In the genomic region with DNA sequence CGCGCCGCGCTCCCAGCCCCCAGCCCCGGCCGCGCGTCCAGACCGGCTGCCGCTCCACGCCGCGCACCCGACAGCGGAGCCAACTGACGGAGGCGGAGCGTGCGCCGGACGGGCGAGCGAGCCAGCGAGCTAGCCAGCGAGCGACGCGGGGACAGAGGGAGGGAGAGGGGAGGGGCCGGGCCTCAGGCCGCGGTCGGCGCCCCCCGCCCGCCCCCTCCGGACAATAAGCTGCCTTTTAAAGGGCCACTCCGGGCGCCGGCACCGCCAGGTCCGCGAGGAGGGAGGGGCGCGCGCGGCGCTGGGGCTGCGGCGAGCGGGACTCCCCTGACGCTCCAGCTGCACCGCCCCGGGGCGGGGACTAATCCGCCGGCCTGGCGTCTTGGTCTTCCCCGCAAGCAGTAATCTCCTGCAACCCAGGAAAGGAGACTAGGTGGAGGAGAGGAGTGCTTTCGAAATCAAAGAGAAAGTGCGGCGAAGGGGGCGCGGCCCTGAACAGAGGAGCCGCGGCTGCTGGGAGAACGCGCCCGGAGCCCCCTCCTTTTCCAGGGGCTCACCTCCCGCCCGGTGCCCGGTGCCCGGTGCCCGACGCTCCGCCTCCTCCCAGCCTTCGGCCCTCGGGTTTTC, we compare ENCODE assay signal across 8 cellular contexts. TPM values are rescaled to one million over a fixed set of nuclear protein-coding genes. Genes with fewer than 3 reads are reported as not detected.
DNase-seq lines count a peak whose midpoint lies in the region; ATAC-seq, FAIRE-seq and TF ChIP-seq lines count a peak whose summit lies in the region.

A gene with protein sequence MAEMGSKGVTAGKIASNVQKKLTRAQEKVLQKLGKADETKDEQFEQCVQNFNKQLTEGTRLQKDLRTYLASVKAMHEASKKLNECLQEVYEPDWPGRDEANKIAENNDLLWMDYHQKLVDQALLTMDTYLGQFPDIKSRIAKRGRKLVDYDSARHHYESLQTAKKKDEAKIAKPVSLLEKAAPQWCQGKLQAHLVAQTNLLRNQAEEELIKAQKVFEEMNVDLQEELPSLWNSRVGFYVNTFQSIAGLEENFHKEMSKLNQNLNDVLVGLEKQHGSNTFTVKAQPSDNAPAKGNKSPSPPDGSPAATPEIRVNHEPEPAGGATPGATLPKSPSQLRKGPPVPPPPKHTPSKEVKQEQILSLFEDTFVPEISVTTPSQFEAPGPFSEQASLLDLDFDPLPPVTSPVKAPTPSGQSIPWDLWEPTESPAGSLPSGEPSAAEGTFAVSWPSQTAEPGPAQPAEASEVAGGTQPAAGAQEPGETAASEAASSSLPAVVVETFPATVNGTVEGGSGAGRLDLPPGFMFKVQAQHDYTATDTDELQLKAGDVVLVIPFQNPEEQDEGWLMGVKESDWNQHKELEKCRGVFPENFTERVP (minus strand): TSS at position 157 of the 624 bp plus-strand sequence. CDS start 211 bp downstream, outside the sequence.

- WGBS in heart right ventricle, 2 donors = 0 to 1% methylated on average over 65 to 76 of the region's 77 CpGs

- H3K4me3 Mint-ChIP-seq in T-cell (peak within 1 kb of the TSS; percentile 83 to 93 (median 89)), type B pancreatic cell (peak within 1 kb of the TSS; percentile 87)

- peaks cover 5 to 13% (median 6%) of the 10 kb centered on the region in 3 donors for H3K4me1 Mint-ChIP-seq in T-cell
- H3K4me1 Mint-ChIP-seq in type B pancreatic cell (ENCODE audit: unreplicated experiment) = peaks cover 23% of the 10 kb centered on the region

- DNase-seq in G401 (ENCODE audit: low spot score) (peak; percentile 80), H54 (ENCODE audit: insufficient read length, low spot score) (peak; percentile 93), LoVo (ENCODE audit: low spot score) (peak; percentile 86), T-cell (peak; percentile 23 to 74 (median 57)), amniotic epithelial cell (ENCODE audit: low read depth) (peak; percentile 89), heart right ventricle (peak; percentile 86 to 90), posterior cingulate gyrus (peak; percentile 85 to 99 (median 92)), type B pancreatic cell (ENCODE audit: extremely low spot score, unreplicated experiment) (peak; percentile 88)

- TF ChIP-seq CTCF in heart right ventricle (IDR thresholded peaks at IDR 0.05) = no peak
- TF ChIP-seq CTCF in type B pancreatic cell (conservative IDR thresholded peaks at IDR 0.05) = no peak

- H3K4me1 ChIP-seq in heart right ventricle = peaks cover 0 to 41% (median 15%) of the 10 kb centered on the region in 9 donors

- H3K27ac Mint-ChIP-seq in T-cell (no peak within 1 kb of the TSS), type B pancreatic cell (peak within 1 kb of the TSS; percentile 82)

- TF ChIP-seq POLR2A in H54 (IDR thresholded peaks at IDR 0.05; ENCODE audit: low read depth, low read length) = peak; percentile 80

- intact Hi-C loops in heart right ventricle (cut with DNase I) (loop anchor here in 2 of 10 donors (5.0 kb wide), 2 partner anchors 40 to 65 kb away; no protein-coding TSS in a partner anchor), posterior cingulate gyrus (cut with DNase I) (loop anchor here (5.0 to 10.0 kb wide), 2 partner anchors 35 to 52 kb away; no protein-coding TSS in a partner anchor)

- peak within 1 kb of the TSS; percentile 51 to 84 (median 74) for H3K4me3 ChIP-seq in heart right ventricle

- H3K36me3 Mint-ChIP-seq in T-cell (no peaks in the 10 kb centered on the region), type B pancreatic cell (no peaks in the 10 kb centered on the region)

- in situ Hi-C loops in G401 (cut with HindIII; ENCODE audit: low sequenced_read_pairs) = no loop called here

- H3K27ac ChIP-seq in heart right ventricle = peak within 1 kb of the TSS in 9 of 10 donors; percentile 50 to 87 (median 74)

- H3K36me3 ChIP-seq in heart right ventricle = no peaks in the 10 kb centered on the region

- FAIRE-seq in H54 (lab: Jason Lieb, UNC) = no peak

- peak; percentile 84 to 95 (median 86) for ATAC-seq in T-cell (replicated peaks in 1 of 4)
- ATAC-seq in heart right ventricle = peak; percentile 85 to 90 (median 88)

- POLR2A ChIA-PET in T-cell (lab: Charles Lee) = interaction anchor here in 1 of 2 donors (0.5 kb wide), 1 partner anchor 26 kb away, joined by 3 read pairs; no protein-coding TSS in a partner anchor

- peaks cover 0 to 14% (median 0%) of the 10 kb centered on the region in 7 donors for H3K27me3 ChIP-seq in heart right ventricle

- H3K27me3 Mint-ChIP-seq in T-cell = peaks cover 0 to 19% of the 10 kb centered on the region in 2 donors
- H3K27me3 Mint-ChIP-seq in type B pancreatic cell = peaks cover 10% of the 10 kb centered on the region

- CTCF ChIA-PET in T-cell (lab: Charles Lee) = interaction anchor here (0.9 to 1.0 kb wide), 2 partner anchors 36 to 39 kb away, joined by 3 read pairs; no protein-coding TSS in a partner anchor

- H3K9me3 Mint-ChIP-seq in T-cell = no peaks in the 10 kb centered on the region
- H3K9me3 Mint-ChIP-seq in type B pancreatic cell = no peaks in the 10 kb centered on the region

- H3K9me3 ChIP-seq in heart right ventricle = no peaks in the 10 kb centered on the region

RNA-seq across cellular contexts. Expression of the gene that starts here (rescaled TPM):
- total RNA-seq in G401 (2014; rRNA removed; shearing (Covaris generic)) = 11.1 and 14.2 TPM in 2 replicates
- total RNA-seq in T-cell (100 to 1,000 TPM; 144 to 172 (median 151) TPM), heart right ventricle (10 to 100 TPM; 11.9 to 21.7 (median 16.5) TPM), type B pancreatic cell (ENCODE audit: low replicate concordance) (26.3 and 63.4 TPM in 2 replicates)
- polyA plus RNA-seq in heart right ventricle = 10 to 100 TPM in 1 of 2 donors, 1 to 10 TPM in 1; 8.4 to 10.9 TPM

Comparison
In these comparisons a context has a peak if more than half of its experiments do, and no peak if none do; other contexts are left out.
1. Peak in every context shown above with its lines: DNase-seq, ATAC-seq, H3K4me3 ChIP-seq and H3K27ac ChIP-seq.